In the genomic region with DNA sequence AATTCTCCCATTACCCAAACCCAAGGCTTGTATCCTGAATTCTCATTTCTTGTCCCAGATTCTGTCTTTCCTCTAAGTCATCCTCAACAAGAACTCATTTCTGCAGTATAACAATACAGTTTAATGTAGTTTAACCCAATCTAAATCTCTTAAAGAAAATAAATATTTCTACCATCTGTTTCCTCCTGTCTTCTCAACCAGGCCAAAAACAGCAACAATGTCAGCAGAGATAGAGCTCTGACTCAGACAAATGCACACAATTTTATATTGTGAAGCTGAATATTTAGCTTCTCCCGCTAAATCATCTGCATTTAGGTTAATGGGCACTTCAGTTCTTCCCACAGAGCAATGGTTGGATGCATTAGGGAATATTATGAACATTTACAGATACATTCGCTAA, we compare ENCODE assay signal across 16 cellular contexts. TPM values are rescaled to one million over a fixed set of nuclear protein-coding genes. Genes with fewer than 3 reads are reported as not detected.
DNase-seq lines count a peak whose midpoint lies in the region; ATAC-seq and TF ChIP-seq lines count a peak whose summit lies in the region.
"Had no signal": no experiment of that assay in that cellular context is flagged by ENCODE, and none has a peak within 500 bp of the region (broad histone marks: within the 10 kb centered on the region; RNA-seq: fewer than 3 reads in every experiment).

No MANE protein-coding gene starts in this region.

- no peak for TF ChIP-seq POLR2A in gastrocnemius medialis (IDR thresholded peaks at IDR 0.05)

- in situ Hi-C loops in gastrocnemius medialis (cut with MboI; ENCODE audit: low sequenced_read_pairs in 4 of 4), result no loop called here

- no peaks in the 10 kb centered on the region for H3K36me3 ChIP-seq in CD8-positive, alpha-beta T cell (ENCODE audit: insufficient read depth, low read length)
- no peaks in the 10 kb centered on the region for H3K36me3 ChIP-seq in gastrocnemius medialis
- H3K36me3 ChIP-seq: BE2C had no signal

- no peak overlapping the region for H3K27ac ChIP-seq in CD8-positive, alpha-beta T cell (ENCODE audit: low read depth, low read length)
- H3K27ac ChIP-seq in gastrocnemius medialis, result no peak overlapping the region
- H3K27ac ChIP-seq: A549, C4-2B had no signal

- H3K4me3 Mint-ChIP-seq in osteocyte (ENCODE audit: unreplicated experiment) (no peak overlapping the region), natural killer cell (no peak overlapping the region)
- no peak overlapping the region for H3K4me3 Mint-ChIP-seq in CD8-positive, alpha-beta T cell
- H3K4me3 Mint-ChIP-seq: CD4-positive, alpha-beta memory T cell; H9 had no signal

- H3K27me3 Mint-ChIP-seq in osteocyte (ENCODE audit: unreplicated experiment) (no peaks in the 10 kb centered on the region), natural killer cell (ENCODE audit: low read depth in 2 of 2) (no peaks in the 10 kb centered on the region)
- no peaks in the 10 kb centered on the region for H3K27me3 Mint-ChIP-seq in CD8-positive, alpha-beta T cell (ENCODE audit: low read depth)

- CTCF ChIA-PET in CD8-positive, alpha-beta T cell (lab: Charles Lee), result no interaction called here

- H3K4me1 Mint-ChIP-seq in osteocyte (ENCODE audit: unreplicated experiment) (peaks cover 7% of the 10 kb centered on the region), natural killer cell (no peaks in the 10 kb centered on the region)
- H3K4me1 Mint-ChIP-seq in CD8-positive, alpha-beta T cell (ENCODE audit: low read depth), result no peaks in the 10 kb centered on the region
- H3K4me1 Mint-ChIP-seq: CD4-positive, alpha-beta memory T cell had no signal

- H3K4me1 ChIP-seq in CD8-positive, alpha-beta T cell (ENCODE audit: insufficient read depth, low read length), result no peaks in the 10 kb centered on the region
- no peaks in the 10 kb centered on the region for H3K4me1 ChIP-seq in gastrocnemius medialis
- H3K4me1 ChIP-seq: A549, BE2C had no signal

- ATAC-seq in natural killer cell, result no peak
- ATAC-seq in CD8-positive, alpha-beta T cell, result no peak
- no peak for ATAC-seq in gastrocnemius medialis
- ATAC-seq: A549 had no signal

- intact Hi-C loops in natural killer cell (cut with micrococcal nuclease), result no loop called here
- intact Hi-C loops in CD8-positive, alpha-beta T cell (cut with DNase I, micrococcal nuclease), result no loop called here
- intact Hi-C loops in gastrocnemius medialis (cut with DNase I; ENCODE audit: low total_unique reads), result no loop called here

- POLR2A ChIA-PET in CD8-positive, alpha-beta T cell (lab: Charles Lee), result no interaction called here

- no peaks in the 10 kb centered on the region for H3K27me3 ChIP-seq in CD8-positive, alpha-beta T cell (ENCODE audit: insufficient read depth, low read length)
- no peaks in the 10 kb centered on the region for H3K27me3 ChIP-seq in gastrocnemius medialis
- H3K27me3 ChIP-seq: BE2C had no signal

- DNase-seq in brain pericyte (ENCODE audit: low read depth, low spot score), result peak; percentile 7
- peak; percentile 25 for DNase-seq in fibroblast of pulmonary artery (ENCODE audit: low read depth)
- no peak for DNase-seq in osteocyte (ENCODE audit: extremely low spot score, unreplicated experiment)
- DNase-seq in natural killer cell, result no peak
- no peak for DNase-seq in CD8-positive, alpha-beta T cell
- DNase-seq in gastrocnemius medialis, result no peak
- DNase-seq: BE2C; CD4-positive, alpha-beta memory T cell; COR-L47; DMS153; DMS79 treated with DMSO at 0.1 percent for 48 hours; GDM1; GOT3; H9 had no signal

- no peak for TF ChIP-seq CTCF in fibroblast of pulmonary artery (IDR thresholded peaks at IDR 0.05; ENCODE audit: low read length, missing control alignments)
- no peak for TF ChIP-seq CTCF in osteocyte (IDR thresholded peaks at IDR 0.05)
- no peak for TF ChIP-seq CTCF in natural killer cell (IDR thresholded peaks at IDR 0.05)
- no peak for TF ChIP-seq CTCF in CD8-positive, alpha-beta T cell (IDR thresholded peaks at IDR 0.05)
- TF ChIP-seq CTCF in gastrocnemius medialis (IDR thresholded peaks at IDR 0.05 in 4 of 5, conservative IDR thresholded peaks at IDR 0.05 in 1 of 5), result no peak

- H3K36me3 Mint-ChIP-seq in osteocyte (ENCODE audit: unreplicated experiment) (no peaks in the 10 kb centered on the region), natural killer cell (no peaks in the 10 kb centered on the region)
- no peaks in the 10 kb centered on the region for H3K36me3 Mint-ChIP-seq in CD8-positive, alpha-beta T cell
- H3K36me3 Mint-ChIP-seq: CD4-positive, alpha-beta memory T cell had no signal

- H3K27ac Mint-ChIP-seq in osteocyte (ENCODE audit: unreplicated experiment) (peak overlapping the region; percentile 50), natural killer cell (no peak overlapping the region)
- no peak overlapping the region for H3K27ac Mint-ChIP-seq in CD8-positive, alpha-beta T cell
- H3K27ac Mint-ChIP-seq: CD4-positive, alpha-beta memory T cell; H9 had no signal

- H3K9me3 ChIP-seq in CD8-positive, alpha-beta T cell (ENCODE audit: low read length), result no peaks in the 10 kb centered on the region
- H3K9me3 ChIP-seq in gastrocnemius medialis, result no peaks in the 10 kb centered on the region
- H3K9me3 ChIP-seq: A549, BE2C had no signal

- no peaks in the 10 kb centered on the region for H3K9me3 Mint-ChIP-seq in osteocyte (ENCODE audit: unreplicated experiment)
- H3K9me3 Mint-ChIP-seq in natural killer cell, result peaks cover 0 to 2% of the 10 kb centered on the region in 2 donors
- H3K9me3 Mint-ChIP-seq in CD8-positive, alpha-beta T cell, result no peaks in the 10 kb centered on the region
- H3K9me3 Mint-ChIP-seq: H9 had no signal

- no peak overlapping the region for H3K4me3 ChIP-seq in fibroblast of pulmonary artery (replicated peaks; ENCODE audit: low read depth, low read length)
- no peak overlapping the region for H3K4me3 ChIP-seq in CD8-positive, alpha-beta T cell (ENCODE audit: low read depth, low read length)
- H3K4me3 ChIP-seq in gastrocnemius medialis, result no peak overlapping the region
- H3K4me3 ChIP-seq: A549 had no signal

RNA-seq across cellular contexts. Expression of gene KYNU, which starts 35.7 kb away (rescaled TPM):
- 0.21 and 0.24 TPM in 2 replicates for total RNA-seq in osteocyte
- 1 to 10 TPM in 2 of 3 donors, under 1 TPM in 1; 0.82 to 3.6 (median 3.3) TPM for total RNA-seq in natural killer cell
- not detected for total RNA-seq in CD8-positive, alpha-beta T cell
- 1 to 10 TPM in 1 of 4 donors, under 1 TPM in 2, not detected in 1; 0.46 to 2.0 (median 0.61) TPM for total RNA-seq in gastrocnemius medialis

Comparison
In these comparisons a context has a peak if more than half of its experiments do, and no peak if none do; other contexts are left out.
1. DNase-seq: peak in brain pericyte (single experiment) and fibroblast of pulmonary artery (single experiment); none in osteocyte (single experiment), natural killer cell (single experiment), CD8-positive, alpha-beta T cell (0 of 7) and gastrocnemius medialis (0 of 2).